11 cellular contexts compared by ENCODE assay signal in genomic region chr4:53656421-53656981, GRCh38.
DNase-seq lines count a peak whose midpoint lies in the region; ATAC-seq and TF ChIP-seq lines count a peak whose summit lies in the region.
"Had no signal": no experiment of that assay in that cellular context is flagged by ENCODE, and none has a peak within 500 bp of the region (broad histone marks: within the 10 kb centered on the region; RNA-seq: fewer than 3 reads in every experiment).

No MANE protein-coding gene starts in this region.

- no peaks in the 10 kb centered on the region for H3K9me2 ChIP-seq in PC-3 (replicated peaks; ENCODE audit: low read length)

- POLR2A ChIA-PET in PC-3 (lab: Charles Lee; ENCODE audit: unreplicated experiment): no interaction called here

- WGBS in esophagus squamous epithelium, 2 donors: 63 to 72% methylated on average over 7 of the region's 7 CpGs

- no peaks in the 10 kb centered on the region for H3F3A ChIP-seq in PC-3 (ENCODE audit: low read length, unreplicated experiment)

- H3K4me3 Mint-ChIP-seq in osteocyte (ENCODE audit: unreplicated experiment): no peak overlapping the region

- H3K36me3 ChIP-seq in PC-3 (ENCODE audit: low read depth, low read length): no peaks in the 10 kb centered on the region
- no peaks in the 10 kb centered on the region for H3K36me3 ChIP-seq in esophagus squamous epithelium

- CTCF ChIA-PET in PC-3 (lab: Charles Lee): no interaction called here

- peaks cover 28% of the 10 kb centered on the region for H3K4me1 Mint-ChIP-seq in osteocyte (ENCODE audit: unreplicated experiment)

- no peaks in the 10 kb centered on the region for H3K36me3 Mint-ChIP-seq in osteocyte (ENCODE audit: unreplicated experiment)

- no peak overlapping the region for H2AFZ ChIP-seq in PC-3 (ENCODE audit: low read length)

- no peaks in the 10 kb centered on the region for H3K9me3 ChIP-seq in PC-3 (ENCODE audit: low read length)
- H3K9me3 ChIP-seq in esophagus squamous epithelium: no peaks in the 10 kb centered on the region

- H3K79me2 ChIP-seq in PC-3 (ENCODE audit: low read length): no peaks in the 10 kb centered on the region

- no peaks in the 10 kb centered on the region for H4K20me1 ChIP-seq in PC-3 (ENCODE audit: low read length)

- peaks cover 15% of the 10 kb centered on the region; the same call in 1 of the 2 replicates for H3K4me1 ChIP-seq in PC-3 (ENCODE audit: insufficient read depth, low read length)
- H3K4me1 ChIP-seq in esophagus squamous epithelium: peaks cover 7 to 62% (median 38%) of the 10 kb centered on the region in 3 donors

- H3K4me2 ChIP-seq in PC-3 (ENCODE audit: low read length): no peak overlapping the region

- DNase-seq in AG20443 (ENCODE audit: low spot score) (peak; percentile 78), PC-3 (peak; percentile 19), esophagus squamous epithelium (lab: John Stamatoyannopoulos, UW) (no peak), osteocyte (ENCODE audit: extremely low spot score, unreplicated experiment) (no peak), iPS-NIHi7 (ENCODE audit: extremely low spot score) (no peak), nucleus accumbens (lab: John Stamatoyannopoulos, UW) (no peak), HuH-7.5 (ENCODE audit: low spot score) (no peak)
- no peak for DNase-seq in activated CD4-positive, alpha-beta T cell treated with anti-CD3 and anti-CD28 coated beads for 1 hour
- DNase-seq: Calu3, NCI-H1105 treated with DMSO at 0.1 percent for 48 hours, T-helper 2 cell had no signal

- H3K27me3 Mint-ChIP-seq in osteocyte (ENCODE audit: unreplicated experiment): no peaks in the 10 kb centered on the region

- H3K9ac ChIP-seq in PC-3 (ENCODE audit: low read length): no peak overlapping the region

- peak overlapping the region; percentile 71 for H3K27ac Mint-ChIP-seq in osteocyte (ENCODE audit: unreplicated experiment)

- peaks cover 7% of the 10 kb centered on the region for H3K9me3 Mint-ChIP-seq in osteocyte (ENCODE audit: unreplicated experiment)

- no peaks in the 10 kb centered on the region for H3K27me3 ChIP-seq in PC-3 (ENCODE audit: low read length)
- no peaks in the 10 kb centered on the region for H3K27me3 ChIP-seq in esophagus squamous epithelium

- H3K4me3 ChIP-seq in PC-3 (ENCODE audit: low read length) (no peak overlapping the region), esophagus squamous epithelium (no peak overlapping the region)

- no peak overlapping the region for H3K27ac ChIP-seq in PC-3 (ENCODE audit: low read length)
- peak overlapping the region; percentile 36 to 89 (median 78) for H3K27ac ChIP-seq in esophagus squamous epithelium

- no TSS peak for BruUV-seq in PC-3 (replicated peaks; lab: Mats Ljungman, UMichigan)

- intact Hi-C loops in PC-3 (cut with micrococcal nuclease) (no loop called here), esophagus squamous epithelium (cut with DNase I) (no loop called here)

- TF ChIP-seq POLR2A in esophagus squamous epithelium (IDR thresholded peaks at IDR 0.05): no peak

- peak; percentile 45; the same call in 1 of the 2 replicates for ATAC-seq in PC-3

- TF ChIP-seq CTCF in PC-3 (conservative IDR thresholded peaks at IDR 0.05; ENCODE audit: low read depth, low read length) (peak; percentile 63), esophagus squamous epithelium (IDR thresholded peaks at IDR 0.05) (peak in 4 of 6 experiments; percentile 18 to 54 (median 32)), osteocyte (IDR thresholded peaks at IDR 0.05) (peak; percentile 56)

Comparison
In these comparisons a context has a peak if more than half of its experiments do, and no peak if none do; other contexts are left out.
1. DNase-seq: peak in AG20443 (single experiment) and PC-3 (single experiment); none in esophagus squamous epithelium (single experiment), osteocyte (single experiment), activated CD4-positive, alpha-beta T cell treated with anti-CD3 and anti-CD28 coated beads for 1 hour (single experiment), iPS-NIHi7 (single experiment), nucleus accumbens (0 of 56) and HuH-7.5 (single experiment).
2. Peak in every context shown above with its lines, with median percentiles within 50 percentile points of each other: CTCF ChIP-seq.